In the genomic region with DNA sequence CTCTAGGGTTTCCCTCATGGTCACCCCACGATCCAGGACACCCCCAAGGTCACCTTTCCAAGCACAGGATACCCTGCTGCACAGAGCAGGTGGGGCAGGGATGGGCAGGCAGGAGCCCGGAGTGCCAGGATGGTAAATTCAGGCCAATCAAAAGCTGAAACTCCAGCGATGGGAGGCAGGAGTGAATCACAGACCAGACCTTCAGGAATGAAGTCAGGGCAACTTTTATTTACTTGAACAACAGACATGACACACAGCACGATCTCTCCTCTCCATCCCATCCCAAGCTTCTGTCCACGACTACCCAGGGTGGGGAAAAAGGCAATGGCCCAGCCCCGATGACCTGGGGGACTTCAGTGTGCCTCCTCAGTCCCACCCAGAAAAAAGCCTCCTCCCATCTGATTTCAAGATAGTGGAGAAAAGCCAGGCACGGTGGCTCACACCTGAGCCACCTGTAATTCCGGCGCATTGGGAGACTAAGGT, we compare ENCODE assay signal across 8 cellular contexts. TPM values are rescaled to one million over a fixed set of nuclear protein-coding genes. Genes with fewer than 3 reads are reported as not detected.
DNase-seq lines count a peak whose midpoint lies in the region; ATAC-seq and TF ChIP-seq lines count a peak whose summit lies in the region.

No MANE protein-coding gene starts in this region.

- CTCF ChIA-PET in MCF 10A (lab: Yijun Ruan, JAX), result interaction anchor here (0.7 to 1.2 kb wide), 8 partner anchors 14 to 304 kb away, joined by 3 to 5 read pairs (median 4); no protein-coding TSS in a partner anchor

- POLR2A ChIA-PET in MCF 10A (lab: Yijun Ruan, JAX), result interaction anchor here (0.8 to 10.5 kb wide), 6 partner anchors 9 to 61 kb away, joined by 3 to 265 read pairs (median 6); partner anchors contain the start of gene ZSWIM4

- H3K27me3 ChIP-seq in Loucy (ENCODE audit: insufficient read depth, low read length, poor library complexity, severe bottlenecking), result no peaks in the 10 kb centered on the region
- no peaks in the 10 kb centered on the region for H3K27me3 ChIP-seq in mucosa of rectum (ENCODE audit: control insufficient read depth in 2 of 2, insufficient read depth in 2 of 2, low read length in 2 of 2)

- H3K27ac Mint-ChIP-seq in MCF 10A (ENCODE audit: low read depth, unreplicated experiment), result peak overlapping the region; percentile 75

- peaks cover 43% of the 10 kb centered on the region for H3K79me2 ChIP-seq in Loucy (ENCODE audit: insufficient read depth, low read length)

- H4K20me1 ChIP-seq in Loucy (ENCODE audit: insufficient read depth, low read length, poor library complexity, severe bottlenecking), result no peaks in the 10 kb centered on the region

- H3K4me3 ChIP-seq in Loucy (ENCODE audit: low read length, poor library complexity, severe bottlenecking) (peak overlapping the region; percentile 70), mucosa of rectum (ENCODE audit: low read length in 2 of 2) (peak overlapping the region; percentile 61 to 70)

- H3K27ac ChIP-seq in mucosa of rectum (ENCODE audit: low read depth in 2 of 2, low read length in 2 of 2), result peak overlapping the region; percentile 79 to 82

- H3K4me1 ChIP-seq in Loucy (ENCODE audit: insufficient read depth, low read length, poor library complexity, severe bottlenecking) (peaks cover 53% of the 10 kb centered on the region), mucosa of rectum (ENCODE audit: control insufficient read depth in 2 of 2, insufficient read depth in 2 of 2, low read length in 2 of 2) (peaks cover 44 to 46% of the 10 kb centered on the region in 2 donors)

- peak overlapping the region; percentile 94 for H3K4me2 ChIP-seq in Loucy (ENCODE audit: low read depth, low read length, poor library complexity, severe bottlenecking)

- no peaks in the 10 kb centered on the region for H3K9me3 ChIP-seq in Loucy (ENCODE audit: insufficient read depth, low read depth, low read length)
- no peaks in the 10 kb centered on the region for H3K9me3 ChIP-seq in mucosa of rectum (ENCODE audit: control insufficient read depth in 2 of 2, low read length in 2 of 2)

- TF ChIP-seq CTCF in Loucy (conservative IDR thresholded peaks at IDR 0.05; ENCODE audit: low read length) (no peak), MCF 10A (IDR thresholded peaks at IDR 0.05; ENCODE audit: unreplicated experiment) (no peak)

- H3K4me3 Mint-ChIP-seq in MCF 10A (ENCODE audit: unreplicated experiment), result peak overlapping the region; percentile 46

- ATAC-seq in left colon, result no peak
- ATAC-seq in HG03039 (IDR thresholded peaks at IDR 0.05; ENCODE audit: unreplicated experiment), result no peak

- peak overlapping the region; percentile 98 for H3K9ac ChIP-seq in Loucy (ENCODE audit: low read depth, low read length, poor library complexity, severe bottlenecking)
- H3K9ac ChIP-seq in mucosa of rectum (ENCODE audit: low read depth in 1 of 2, low read length in 2 of 2), result peak overlapping the region; percentile 43 to 50

- no TSS peak for BruUV-seq in MCF 10A (replicated peaks; lab: Mats Ljungman, UMichigan)

- H3F3A ChIP-seq in Loucy (ENCODE audit: low read depth), result peaks cover 10% of the 10 kb centered on the region

- H3K4me1 Mint-ChIP-seq in MCF 10A (ENCODE audit: insufficient read depth, unreplicated experiment), result peaks cover 13% of the 10 kb centered on the region

- H2AFZ ChIP-seq in Loucy (ENCODE audit: low read length), result no peak overlapping the region

- H3K36me3 ChIP-seq in Loucy (ENCODE audit: insufficient read depth, low read length) (no peaks in the 10 kb centered on the region), mucosa of rectum (ENCODE audit: control insufficient read depth in 2 of 2, insufficient read depth in 2 of 2, low read length in 2 of 2) (peaks cover 12 to 26% of the 10 kb centered on the region in 2 donors)

- DNase-seq in AG08396 (ENCODE audit: low spot score), result peak; percentile 64
- peak; percentile 65 for DNase-seq in MCF 10A (ENCODE audit: unreplicated experiment)
- DNase-seq in left colon, result no peak
- no peak for DNase-seq in effector CD4-positive, alpha-beta T cell
- no peak for DNase-seq in superior temporal gyrus (ENCODE audit: extremely low spot score)

- H3K27me3 Mint-ChIP-seq in MCF 10A (ENCODE audit: insufficient read depth, unreplicated experiment), result no peaks in the 10 kb centered on the region

- intact Hi-C loops in MCF 10A (cut with micrococcal nuclease), result no loop called here
- intact Hi-C loops in left colon (cut with DNase I, micrococcal nuclease), result no loop called here

- H3K9me2 ChIP-seq in Loucy (replicated peaks; ENCODE audit: low read depth, low read length), result no peaks in the 10 kb centered on the region

- H3K9me3 Mint-ChIP-seq in MCF 10A (ENCODE audit: unreplicated experiment), result no peaks in the 10 kb centered on the region

- H3K36me3 Mint-ChIP-seq in MCF 10A (ENCODE audit: insufficient read depth, unreplicated experiment), result peaks cover 99% of the 10 kb centered on the region

RNA-seq across cellular contexts. Expression of gene ZSWIM4, which starts 39.1 kb away (rescaled TPM):
- total RNA-seq in MCF 10A (2022), result 9.2 and 9.4 TPM in 2 replicates
- total RNA-seq in left colon, result 1 to 10 TPM; 3.0 TPM

RNA-seq across cellular contexts. Expression of gene NANOS3, which starts 42.6 kb away (rescaled TPM):
- total RNA-seq in MCF 10A (2022) (not detected in 2 replicates), left colon (under 1 TPM in 1 of 2 donors, not detected in 1; 0.56 TPM)

Comparison
In these comparisons a context has a peak if more than half of its experiments do, and no peak if none do; other contexts are left out.
1. DNase-seq: peak in AG08396 (single experiment) and MCF 10A (single experiment); none in left colon (0 of 2), effector CD4-positive, alpha-beta T cell (single experiment) and superior temporal gyrus (single experiment).